28 cellular contexts compared by ENCODE assay signal in genomic region chr12:115938794-115939377, GRCh38.
"Had no signal": no experiment of that assay in that cellular context is flagged by ENCODE, and none has a peak within 500 bp of the region (broad histone marks: within the 10 kb centered on the region; RNA-seq: fewer than 3 reads in every experiment).

No MANE protein-coding gene starts in this region.

- H2AFZ ChIP-seq: hepatocyte had no signal

- H3K4me1 ChIP-seq: colonic mucosa, foreskin keratinocyte, gastrocnemius medialis, heart left ventricle, heart right ventricle had no signal

- H3K4me3 ChIP-seq: colonic mucosa, coronary artery, dorsolateral prefrontal cortex, esophagus muscularis mucosa, esophagus squamous epithelium, gastrocnemius medialis, gastroesophageal sphincter, heart left ventricle, heart right ventricle, hepatocyte had no signal

- H3K79me2 ChIP-seq: hepatocyte had no signal

- H3K4me2 ChIP-seq: hepatocyte had no signal

- H3K36me3 ChIP-seq: colonic mucosa, esophagus muscularis mucosa, esophagus squamous epithelium, gastrocnemius medialis, gastroesophageal sphincter, heart left ventricle, heart right ventricle had no signal

- ATAC-seq: effector memory CD8-positive, alpha-beta T cell; esophagus mucosa; foreskin keratinocyte; gastrocnemius medialis; gastroesophageal sphincter; heart left ventricle; heart right ventricle had no signal

- H3K27ac ChIP-seq: colonic mucosa, coronary artery, dorsolateral prefrontal cortex, epithelial cell of prostate, esophagus muscularis mucosa, esophagus squamous epithelium, foreskin keratinocyte, gastrocnemius medialis, gastroesophageal sphincter, heart left ventricle, heart right ventricle, hepatocyte had no signal

- H3K9me3 ChIP-seq: colonic mucosa, esophagus squamous epithelium, gastrocnemius medialis had no signal

- DNase-seq: colonic mucosa; cortex of kidney; dermis blood vessel endothelial cell; dorsolateral prefrontal cortex; effector CD4-positive, alpha-beta T cell; effector CD8-positive, alpha-beta T cell; effector memory CD4-positive, alpha-beta T cell; effector memory CD8-positive, alpha-beta T cell; endodermal cell; erythroblast; esophagus squamous epithelium; foreskin fibroblast; foreskin keratinocyte; foreskin melanocyte; gastrocnemius medialis; glutamatergic neuron; heart left ventricle; heart right ventricle had no signal

- H3K4me1 Mint-ChIP-seq: endodermal cell had no signal

- H3K27ac Mint-ChIP-seq: dendritic cell treated with granulocyte-macrophage colony-stimulating factor and Interleukin-4, amounts not matched to agents 40 ng/mL and 50 ng/mL, for 4 days; effector memory CD8-positive, alpha-beta T cell; endodermal cell had no signal

- H3K27me3 ChIP-seq: colonic mucosa, dorsolateral prefrontal cortex, esophagus squamous epithelium, foreskin keratinocyte, gastrocnemius medialis, heart left ventricle, hepatocyte had no signal

- FAIRE-seq: endometrium, endothelial cell of umbilical vein, frontal cortex had no signal

- H3K4me3 Mint-ChIP-seq: dendritic cell treated with granulocyte-macrophage colony-stimulating factor and Interleukin-4, amounts not matched to agents 40 ng/mL and 50 ng/mL, for 4 days; effector memory CD8-positive, alpha-beta T cell; endodermal cell had no signal
